Comparison of ENCODE assay signal across 28 cellular contexts in the genomic region with DNA sequence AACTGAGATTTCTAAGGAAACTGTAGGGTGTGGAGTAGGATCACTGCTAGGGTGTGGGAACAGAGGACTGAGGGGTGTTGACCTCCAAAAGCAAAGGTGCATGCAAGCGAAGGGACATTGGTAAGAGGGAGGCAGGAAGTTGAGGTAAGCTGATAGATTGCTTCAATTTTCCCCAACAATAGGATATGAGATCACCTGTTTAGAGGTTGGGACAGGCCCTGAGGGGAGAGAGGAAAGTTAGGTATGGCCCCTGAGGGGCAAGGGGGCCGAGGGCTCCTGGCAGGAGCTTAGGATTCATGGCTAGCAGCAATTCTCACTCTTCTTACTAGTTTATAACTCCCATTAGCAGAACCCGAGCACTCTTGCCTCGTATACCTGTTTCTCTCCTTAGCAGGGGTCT.
"Had no signal": no experiment of that assay in that cellular context is flagged by ENCODE, and none has a peak within 500 bp of the region (broad histone marks: within the 10 kb centered on the region; RNA-seq: fewer than 3 reads in every experiment).

No MANE protein-coding gene starts in this region.

- H3K4me3 Mint-ChIP-seq: mesothelial cell of epicardium; naive B cell; natural killer cell; nephron progenitor cell; neural progenitor cell; stimulated activated naive CD8-positive, alpha-beta T cell treated with anti-CD3 and anti-CD28 coated beads, Interleukin-15, amount 100 ng/mL, for 72 hours had no signal

- H3K36me3 ChIP-seq: heart left ventricle, left lung, lower lobe of right lung, neural progenitor cell, ovary, right atrium auricular region, tibial nerve, upper lobe of left lung, vagina had no signal

- ATAC-seq: heart left ventricle; left colon; left lung; lower lobe of right lung; natural killer cell; sciatic nerve; stimulated activated naive CD8-positive, alpha-beta T cell treated with anti-CD3 and anti-CD28 coated beads, Interleukin-15, amount 100 ng/mL, for 72 hours had no signal

- H3K27ac ChIP-seq: heart left ventricle, left lung, lower lobe of right lung, neural progenitor cell, ovary, right atrium auricular region, skin epidermis, tibial nerve, upper lobe of left lung, vagina had no signal

- H3K9me3 ChIP-seq: heart left ventricle, left lung, lower lobe of right lung, ovary, right atrium auricular region, tibial nerve, upper lobe of left lung, vagina had no signal

- DNase-seq: heart left ventricle; hypothalamus; kidney; left colon; left lung; lower lobe of right lung; mammary epithelial cell; mesenchymal stem cell; naive B cell; natural killer cell; nephron progenitor cell; ovary; stimulated activated CD4-positive, alpha-beta T cell treated with anti-CD3 and anti-CD28 coated beads, Interleukin-12 subunit alpha, Interleukin-12 subunit beta, amount 100 ng/mL, for 4 hours; stimulated activated CD4-positive, alpha-beta T cell treated with anti-CD3 and anti-CD28 coated beads, Interleukin-15, amount 100 ng/mL, for 24 hours; stimulated activated CD4-positive, alpha-beta T cell treated with anti-CD3 and anti-CD28 coated beads, Interleukin-2, amount 100 ng/mL, for 24 hours; stimulated activated CD4-positive, alpha-beta T cell treated with anti-CD3 and anti-CD28 coated beads, Interleukin-4, amount 100 ng/mL, for 1 hour; stimulated activated naive CD4-positive, alpha-beta T cell treated with Interleukin-2 at 50 U/mL for 16 hours; stimulated activated naive CD8-positive, alpha-beta T cell treated with anti-CD3 and anti-CD28 coated beads, Interleukin-15, amount 100 ng/mL, for 72 hours; substantia nigra; upper lobe of left lung had no signal

- H3K27me3 Mint-ChIP-seq: stimulated activated naive CD8-positive, alpha-beta T cell treated with anti-CD3 and anti-CD28 coated beads, Interleukin-15, amount 100 ng/mL, for 72 hours had no signal

- H3K4me2 ChIP-seq: neural progenitor cell had no signal

- H3K9ac ChIP-seq: neural progenitor cell had no signal

- H3K4me3 ChIP-seq: heart left ventricle, left lung, lower lobe of right lung, neural progenitor cell, ovary, right atrium auricular region, skin epidermis, tibial nerve, upper lobe of left lung, vagina had no signal

- H3K4me1 Mint-ChIP-seq: naive B cell had no signal

- H3K4me1 ChIP-seq: heart left ventricle, left lung, lower lobe of right lung, right atrium auricular region, tibial nerve, upper lobe of left lung, vagina had no signal

- H3K27ac Mint-ChIP-seq: mesothelial cell of epicardium; naive B cell; natural killer cell; nephron progenitor cell; neural progenitor cell; progenitor cell of endocrine pancreas; stimulated activated naive CD8-positive, alpha-beta T cell treated with anti-CD3 and anti-CD28 coated beads, Interleukin-15, amount 100 ng/mL, for 72 hours had no signal

- H3K27me3 ChIP-seq: heart left ventricle, left lung, neural progenitor cell, ovary, right atrium auricular region, tibial nerve, upper lobe of left lung, vagina had no signal

- H3K36me3 Mint-ChIP-seq: mesothelial cell of epicardium, naive B cell, natural killer cell, neural progenitor cell had no signal

- H3K9me3 Mint-ChIP-seq: mesothelial cell of epicardium; naive B cell; natural killer cell; stimulated activated naive CD8-positive, alpha-beta T cell treated with anti-CD3 and anti-CD28 coated beads, Interleukin-15, amount 100 ng/mL, for 72 hours had no signal
